22 cellular contexts compared by ENCODE assay signal in the genomic region with DNA sequence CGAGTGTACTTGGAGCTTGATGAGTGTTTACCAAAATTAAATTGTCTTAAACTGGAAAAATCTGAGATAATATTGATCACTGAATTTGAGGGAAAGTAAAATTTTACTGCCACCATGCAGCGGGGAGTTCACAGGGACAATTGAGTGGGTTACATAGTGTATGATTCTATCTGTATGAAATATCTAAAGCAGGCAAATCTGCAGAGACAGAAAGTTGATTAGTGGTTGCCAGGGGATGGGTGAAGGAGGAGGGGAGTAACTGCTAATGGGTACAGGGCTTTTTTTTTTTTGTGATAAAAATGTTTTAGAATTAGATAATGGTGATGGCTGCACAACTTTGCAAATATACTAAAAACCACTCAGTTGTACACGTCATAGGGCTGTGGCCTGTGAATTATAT. TPM values are rescaled to one million over a fixed set of nuclear protein-coding genes. Genes with fewer than 3 reads are reported as not detected.
DNase-seq lines count a peak whose midpoint lies in the region; ATAC-seq, FAIRE-seq and TF ChIP-seq lines count a peak whose summit lies in the region.
"Had no signal": no experiment of that assay in that cellular context is flagged by ENCODE, and none has a peak within 500 bp of the region (broad histone marks: within the 10 kb centered on the region; RNA-seq: fewer than 3 reads in every experiment).

No MANE protein-coding gene starts in this region.

- DNase-seq in left ventricle myocardium inferior (no peak), heart right ventricle (no peak), uterus (no peak)
- DNase-seq in activated naive CD8-positive, alpha-beta T cell treated with anti-CD3 and anti-CD28 coated beads, Interleukin-2, amount 50 U/mL, for 24 hours: no peak
- no peak for DNase-seq in CD4-positive, alpha-beta T cell
- DNase-seq: 8988T, DMS 273 treated with DMSO at 0.1 percent for 48 hours, GDM1, GM23248, Karpas-422, NCI-H1048, NCI-H1436, NCI-H2029, NCI-H526, PC-3 had no signal

- TF ChIP-seq CTCF in left ventricle myocardium inferior (IDR thresholded peaks at IDR 0.05; ENCODE audit: borderline replicate concordance): no peak
- no peak for TF ChIP-seq CTCF in heart right ventricle (IDR thresholded peaks at IDR 0.05)
- TF ChIP-seq CTCF in uterus (IDR thresholded peaks at IDR 0.05): no peak
- TF ChIP-seq CTCF in CD4-positive, alpha-beta T cell (IDR thresholded peaks at IDR 0.05): no peak

- peak; percentile 33 for FAIRE-seq in islet of Langerhans (lab: Jason Lieb, UNC)

- ATAC-seq in heart right ventricle (no peak), GM18909 (IDR thresholded peaks at IDR 0.05; ENCODE audit: poor library complexity, unreplicated experiment) (no peak)
- no peak for ATAC-seq in activated naive CD8-positive, alpha-beta T cell treated with anti-CD3 and anti-CD28 coated beads, Interleukin-2, amount 50 U/mL, for 24 hours
- no peak for ATAC-seq in CD4-positive, alpha-beta T cell (ENCODE audit: poor library complexity)
- ATAC-seq: PC-3 had no signal

- H3K4me1 Mint-ChIP-seq in activated naive CD8-positive, alpha-beta T cell treated with anti-CD3 and anti-CD28 coated beads, Interleukin-2, amount 50 U/mL, for 24 hours: no peaks in the 10 kb centered on the region
- no peaks in the 10 kb centered on the region for H3K4me1 Mint-ChIP-seq in CD4-positive, alpha-beta T cell (ENCODE audit: low read depth)
- H3K4me1 Mint-ChIP-seq: CD14-positive monocyte, IgD-negative memory B cell had no signal

- no peak overlapping the region for H3K4me3 ChIP-seq in left ventricle myocardium inferior
- no peak overlapping the region for H3K4me3 ChIP-seq in heart right ventricle
- H3K4me3 ChIP-seq in rectal smooth muscle tissue (ENCODE audit: low read length): no peak overlapping the region
- H3K4me3 ChIP-seq in uterus: no peak overlapping the region
- H3K4me3 ChIP-seq: GM23248, HAP-1 had no signal

- CTCF ChIA-PET in CD4-positive, alpha-beta T cell (lab: Charles Lee): no interaction called here

- POLR2A ChIA-PET in CD4-positive, alpha-beta T cell (lab: Charles Lee): no interaction called here

- intact Hi-C loops in left ventricle myocardium inferior (cut with micrococcal nuclease): no loop called here
- intact Hi-C loops in heart right ventricle (cut with DNase I): no loop called here
- intact Hi-C loops in uterus (cut with DNase I; ENCODE audit: low total_unique reads): no loop called here
- intact Hi-C loops in CD4-positive, alpha-beta T cell (cut with DNase I, micrococcal nuclease): no loop called here

- no peak for TF ChIP-seq POLR2A in uterus (IDR thresholded peaks at IDR 0.05)

- peaks cover 21% of the 10 kb centered on the region for H3K27me3 Mint-ChIP-seq in activated naive CD8-positive, alpha-beta T cell treated with anti-CD3 and anti-CD28 coated beads, Interleukin-2, amount 50 U/mL, for 24 hours
- H3K27me3 Mint-ChIP-seq in CD4-positive, alpha-beta T cell: peaks cover 25% of the 10 kb centered on the region

- H3K36me3 ChIP-seq in left ventricle myocardium inferior (no peaks in the 10 kb centered on the region), heart right ventricle (no peaks in the 10 kb centered on the region), rectal smooth muscle tissue (ENCODE audit: control insufficient read depth, insufficient read depth, low read length) (no peaks in the 10 kb centered on the region), uterus (no peaks in the 10 kb centered on the region)
- H3K36me3 ChIP-seq: HAP-1 had no signal

- peak overlapping the region; percentile 93 for H3K27ac ChIP-seq in left ventricle myocardium inferior (replicated peaks)
- H3K27ac ChIP-seq in heart right ventricle: peak overlapping the region in 5 of 10 donors; percentile 17 to 95 (median 84)
- peak overlapping the region; percentile 46 for H3K27ac ChIP-seq in rectal smooth muscle tissue (ENCODE audit: low read depth, low read length)
- peak overlapping the region; percentile 89 to 90 for H3K27ac ChIP-seq in uterus
- no peak overlapping the region for H3K27ac ChIP-seq in CD4-positive, alpha-beta T cell (ENCODE audit: low read depth, low read length)
- H3K27ac ChIP-seq: GM23248, RWPE1 had no signal

- WGBS in heart right ventricle, 2 donors: 91 to 96% methylated on average over 3 of the region's 3 CpGs

- H3K9me3 ChIP-seq in left ventricle myocardium inferior (replicated peaks) (no peaks in the 10 kb centered on the region), heart right ventricle (peaks cover 0 to under 1% (median 0%) of the 10 kb centered on the region in 11 donors), uterus (no peaks in the 10 kb centered on the region)
- peaks cover 3% of the 10 kb centered on the region for H3K9me3 ChIP-seq in CD4-positive, alpha-beta T cell (ENCODE audit: control insufficient read depth, low read length)
- H3K9me3 ChIP-seq: HAP-1 had no signal

- no peak overlapping the region for H3K27ac Mint-ChIP-seq in activated naive CD8-positive, alpha-beta T cell treated with anti-CD3 and anti-CD28 coated beads, Interleukin-2, amount 50 U/mL, for 24 hours
- no peak overlapping the region for H3K27ac Mint-ChIP-seq in CD4-positive, alpha-beta T cell
- H3K27ac Mint-ChIP-seq: CD14-positive monocyte, IgD-negative memory B cell had no signal

- no peak overlapping the region for H3K4me3 Mint-ChIP-seq in activated naive CD8-positive, alpha-beta T cell treated with anti-CD3 and anti-CD28 coated beads, Interleukin-2, amount 50 U/mL, for 24 hours
- H3K4me3 Mint-ChIP-seq in CD4-positive, alpha-beta T cell: no peak overlapping the region
- H3K4me3 Mint-ChIP-seq: CD14-positive monocyte, IgD-negative memory B cell had no signal

- H3K9ac ChIP-seq in rectal smooth muscle tissue (ENCODE audit: low read length): no peak overlapping the region
- H3K9ac ChIP-seq: GM23248 had no signal

- no peaks in the 10 kb centered on the region for H3K27me3 ChIP-seq in left ventricle myocardium inferior (ENCODE audit: low read depth)
- no peaks in the 10 kb centered on the region for H3K27me3 ChIP-seq in heart right ventricle
- H3K27me3 ChIP-seq in rectal smooth muscle tissue (ENCODE audit: control insufficient read depth, insufficient read depth, low read length): no peaks in the 10 kb centered on the region
- no peaks in the 10 kb centered on the region for H3K27me3 ChIP-seq in uterus
- no peaks in the 10 kb centered on the region for H3K27me3 ChIP-seq in CD4-positive, alpha-beta T cell (ENCODE audit: control insufficient read depth, insufficient read depth, low read length)

- no peaks in the 10 kb centered on the region for H3K9me3 Mint-ChIP-seq in activated naive CD8-positive, alpha-beta T cell treated with anti-CD3 and anti-CD28 coated beads, Interleukin-2, amount 50 U/mL, for 24 hours
- H3K9me3 Mint-ChIP-seq in CD4-positive, alpha-beta T cell: no peaks in the 10 kb centered on the region
- H3K9me3 Mint-ChIP-seq: IgD-negative memory B cell had no signal

- no peaks in the 10 kb centered on the region for H3K36me3 Mint-ChIP-seq in activated naive CD8-positive, alpha-beta T cell treated with anti-CD3 and anti-CD28 coated beads, Interleukin-2, amount 50 U/mL, for 24 hours (ENCODE audit: low read depth)
- no peaks in the 10 kb centered on the region for H3K36me3 Mint-ChIP-seq in CD4-positive, alpha-beta T cell (ENCODE audit: low read depth)
- H3K36me3 Mint-ChIP-seq: CD14-positive monocyte, IgD-negative memory B cell had no signal

- peaks cover 52% of the 10 kb centered on the region for H3K4me1 ChIP-seq in left ventricle myocardium inferior
- H3K4me1 ChIP-seq in heart right ventricle: peaks cover 10 to 55% (median 36%) of the 10 kb centered on the region in 9 donors
- H3K4me1 ChIP-seq in rectal smooth muscle tissue (ENCODE audit: control insufficient read depth, insufficient read depth, low read length): peaks cover 35% of the 10 kb centered on the region
- H3K4me1 ChIP-seq in uterus: peaks cover 0 to 7% of the 10 kb centered on the region in 2 donors

RNA-seq across cellular contexts. Expression of gene PDLIM3, which starts 35.4 kb away (rescaled TPM):
- total RNA-seq in left ventricle myocardium inferior (308 TPM), heart right ventricle (100 to 1,000 TPM; 112 to 846 (median 292) TPM), uterus (100 to 1,000 TPM; 131 to 771 (median 450) TPM)
- polyA plus RNA-seq in heart right ventricle: 100 to 1,000 TPM; 120 to 538 TPM
- total RNA-seq in CD4-positive, alpha-beta T cell: not detected
- total RNA-seq: GM23248 had no signal
- polyA plus RNA-seq: CD14-positive monocyte had no signal

Comparison
In these comparisons a context has a peak if more than half of its experiments do, and no peak if none do; other contexts are left out.
1. RNA of gene PDLIM3, which starts 35.4 kb away (total RNA-seq): 131 to 771 TPM in uterus, 308 TPM in left ventricle myocardium inferior (single experiment) and 112 to 846 TPM in heart right ventricle; not detected in CD4-positive, alpha-beta T cell; every median in the first group is over 100 times any median in the second.